1 cellular context compared by ENCODE assay signal in genomic region chr10:122543676-122544075, GRCh38.
TF ChIP-seq lines count a peak whose summit lies in the region.

No MANE protein-coding gene starts in this region.

TF ChIP-seq in H1, 55 proteins besides CTCF, POLR2A, EP300 and RAD21:
- TF ChIP-seq SIN3A (conservative IDR thresholded peaks at IDR 0.05 in 1 of 2, IDR thresholded peaks at IDR 0.05 in 1 of 2; ENCODE audit: low read depth in 1 of 2, low read length in 2 of 2) (no peak), POLR2AphosphoS5 (IDR thresholded peaks at IDR 0.05; ENCODE audit: low read depth, low read length) (no peak), CREB1 (IDR thresholded peaks at IDR 0.05) (no peak), RXRA (IDR thresholded peaks at IDR 0.05; ENCODE audit: insufficient read depth, low read depth, low read length) (no peak), RNF2 (IDR thresholded peaks at IDR 0.05; ENCODE audit: borderline replicate concordance, low read depth, low read length, missing control alignments, poor library complexity, severe bottlenecking) (no peak), SP4 (IDR thresholded peaks at IDR 0.05; ENCODE audit: low read length) (no peak), CTBP2 (IDR thresholded peaks at IDR 0.05; ENCODE audit: borderline replicate concordance, insufficient read depth, insufficient read length, low read length) (no peak), NRF1 (IDR thresholded peaks at IDR 0.05; ENCODE audit: low read depth, low read length) (no peak), CBX8 (IDR thresholded peaks at IDR 0.05; ENCODE audit: borderline replicate concordance, low read depth, low read length) (no peak), RFX5 (IDR thresholded peaks at IDR 0.05; ENCODE audit: borderline replicate concordance, low read depth, low read length) (no peak)
